In the genomic region with DNA sequence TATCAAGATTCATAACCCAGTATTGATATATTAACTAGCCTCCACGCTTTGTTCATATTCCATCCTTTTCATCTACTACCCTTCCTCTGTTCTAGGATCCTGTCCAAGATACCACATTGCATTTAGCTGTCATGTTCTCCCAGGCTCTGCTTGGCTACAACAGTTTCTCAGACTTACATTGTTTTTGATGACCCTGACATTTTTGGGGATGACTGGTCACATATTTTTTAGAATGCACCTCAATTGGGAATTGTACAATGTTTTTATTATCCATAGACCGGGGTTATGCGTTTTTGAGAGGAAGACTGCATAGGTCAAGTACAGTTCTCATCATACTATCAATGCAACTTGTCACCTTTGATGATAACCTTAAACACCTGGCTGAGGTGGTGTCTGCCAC, we compare ENCODE assay signal across 29 cellular contexts.
"Had no signal": no experiment of that assay in that cellular context is flagged by ENCODE, and none has a peak within 500 bp of the region (broad histone marks: within the 10 kb centered on the region; RNA-seq: fewer than 3 reads in every experiment).

No MANE protein-coding gene starts in this region.

- H3K9me3 ChIP-seq: colonic mucosa, gastrocnemius medialis, gastroesophageal sphincter had no signal

- DNase-seq: colonic mucosa; cortex of kidney; dermis blood vessel endothelial cell; dorsolateral prefrontal cortex; effector CD4-positive, alpha-beta T cell; effector CD8-positive, alpha-beta T cell; effector memory CD4-positive, alpha-beta T cell; effector memory CD8-positive, alpha-beta T cell; endodermal cell; erythroblast; esophagus squamous epithelium; foreskin fibroblast; foreskin keratinocyte; foreskin melanocyte; gastrocnemius medialis; glutamatergic neuron; head of caudate nucleus; heart left ventricle; heart right ventricle had no signal

- H3K27me3 Mint-ChIP-seq: dendritic cell treated with granulocyte-macrophage colony-stimulating factor and Interleukin-4, amounts not matched to agents 40 ng/mL and 50 ng/mL, for 4 days; effector memory CD8-positive, alpha-beta T cell had no signal

- H3K4me1 ChIP-seq: colonic mucosa, esophagus muscularis mucosa, esophagus squamous epithelium, foreskin keratinocyte, gastrocnemius medialis, gastroesophageal sphincter, heart left ventricle, heart right ventricle had no signal

- H3K27ac Mint-ChIP-seq: dendritic cell treated with granulocyte-macrophage colony-stimulating factor and Interleukin-4, amounts not matched to agents 40 ng/mL and 50 ng/mL, for 4 days; effector memory CD8-positive, alpha-beta T cell; endodermal cell had no signal

- FAIRE-seq: colon, endometrium, endothelial cell of umbilical vein, frontal cortex had no signal

- H3K27me3 ChIP-seq: colonic mucosa, dorsolateral prefrontal cortex, esophagus muscularis mucosa, esophagus squamous epithelium, foreskin keratinocyte, gastrocnemius medialis, gastroesophageal sphincter, heart left ventricle had no signal

- H3K4me3 Mint-ChIP-seq: dendritic cell treated with granulocyte-macrophage colony-stimulating factor and Interleukin-4, amounts not matched to agents 40 ng/mL and 50 ng/mL, for 4 days; effector memory CD8-positive, alpha-beta T cell; endodermal cell had no signal

- H3K36me3 ChIP-seq: colonic mucosa, esophagus muscularis mucosa, esophagus squamous epithelium, gastrocnemius medialis, gastroesophageal sphincter, heart left ventricle, heart right ventricle had no signal

- H3K4me3 ChIP-seq: colonic mucosa, coronary artery, dorsolateral prefrontal cortex, esophagus muscularis mucosa, esophagus squamous epithelium, gastrocnemius medialis, gastroesophageal sphincter, heart left ventricle, heart right ventricle had no signal

- H3K4me1 Mint-ChIP-seq: endodermal cell had no signal

- ATAC-seq: effector memory CD8-positive, alpha-beta T cell; esophagus mucosa; foreskin keratinocyte; gastrocnemius medialis; gastroesophageal sphincter; heart left ventricle; heart right ventricle had no signal

- H3K27ac ChIP-seq: colonic mucosa, coronary artery, dorsolateral prefrontal cortex, epithelial cell of prostate, esophagus muscularis mucosa, esophagus squamous epithelium, foreskin keratinocyte, gastrocnemius medialis, gastroesophageal sphincter, heart left ventricle, heart right ventricle had no signal
